33 cellular contexts compared by ENCODE assay signal in genomic region chr7:105321754-105322455, GRCh38.
"Had no signal": no experiment of that assay in that cellular context is flagged by ENCODE, and none has a peak within 500 bp of the region (broad histone marks: within the 10 kb centered on the region; RNA-seq: fewer than 3 reads in every experiment).

No MANE protein-coding gene starts in this region.

- H3K27me3 ChIP-seq: brain microvascular endothelial cell, esophagus squamous epithelium, gastroesophageal sphincter, heart right ventricle had no signal

- H3K27ac Mint-ChIP-seq: activated B cell treated with CpG ODN at 0.5 μM for 24 hours; activated CD8-positive, alpha-beta T cell treated with anti-CD3 and anti-CD28 coated beads for 36 hours; activated naive CD4-positive, alpha-beta T cell treated with anti-CD3 and anti-CD28 coated beads, Interleukin-2, amount 10 ng/mL, durations not matched to agents 7 days and 5 days; activated T-helper 1 cell treated with anti-CD3 and anti-CD28 coated beads, Interleukin-12 subunit alpha, Interleukin-12 subunit beta, Interleukin-2, Interleukin-4 antibody, amounts not matched to agents 30 ng/mL and 10 ng/mL and 1 ng/mL, durations not matched to agents 14 hours and 24 hours and 36 hours; T-cell; T-helper 1 cell treated with Interleukin-12 subunit alpha and Interleukin-12 subunit beta and Interleukin-4 antibody, amounts not matched to agents 30 μg/mL and 1 μg/mL, for 36 hours; T-helper 2 cell treated with Interferon-gamma antibody and Interleukin-4, amounts not matched to agents 5 μg/mL and 100 μg/mL, for 36 hours had no signal

- H3K27me3 Mint-ChIP-seq: activated B cell treated with CpG ODN at 0.5 μM for 24 hours; activated CD8-positive, alpha-beta T cell treated with anti-CD3 and anti-CD28 coated beads for 36 hours; activated naive CD4-positive, alpha-beta T cell treated with anti-CD3 and anti-CD28 coated beads, Interleukin-2, amount 10 ng/mL, durations not matched to agents 7 days and 5 days; activated naive CD8-positive, alpha-beta T cell; central memory CD8-positive, alpha-beta T cell; effector memory CD8-positive, alpha-beta T cell; T-cell had no signal

- H3K4me3 Mint-ChIP-seq: activated B cell treated with CpG ODN at 0.5 μM for 24 hours; activated CD8-positive, alpha-beta T cell treated with anti-CD3 and anti-CD28 coated beads for 36 hours; activated naive CD4-positive, alpha-beta T cell treated with anti-CD3 and anti-CD28 coated beads, Interleukin-2, amount 10 ng/mL, durations not matched to agents 7 days and 5 days; activated T-helper 1 cell treated with anti-CD3 and anti-CD28 coated beads, Interleukin-12 subunit alpha, Interleukin-12 subunit beta, Interleukin-2, Interleukin-4 antibody, amounts not matched to agents 30 ng/mL and 10 ng/mL and 1 ng/mL, durations not matched to agents 14 hours and 24 hours and 36 hours; central memory CD8-positive, alpha-beta T cell; effector memory CD8-positive, alpha-beta T cell; T-cell; T-helper 1 cell treated with Interleukin-12 subunit alpha and Interleukin-12 subunit beta and Interleukin-4 antibody, amounts not matched to agents 30 μg/mL and 1 μg/mL, for 36 hours; T-helper 2 cell treated with Interferon-gamma antibody and Interleukin-4, amounts not matched to agents 5 μg/mL and 100 μg/mL, for 36 hours had no signal

- H3K4me3 ChIP-seq: esophagus squamous epithelium, gastroesophageal sphincter, heart right ventricle had no signal

- H3K27ac ChIP-seq: brain microvascular endothelial cell, epithelial cell of prostate, esophagus squamous epithelium, gastroesophageal sphincter, heart right ventricle, WERI-Rb-1 had no signal

- ATAC-seq: activated CD4-positive, CD25-positive, alpha-beta regulatory T cell treated with anti-CD3 and anti-CD28 coated beads, Interleukin-2, amount 50 U/mL, for 24 hours; activated CD8-positive, alpha-beta T cell treated with anti-CD3 and anti-CD28 coated beads for 36 hours; effector memory CD8-positive, alpha-beta T cell; gastroesophageal sphincter; heart right ventricle; T-cell had no signal

- FAIRE-seq: astrocyte, bronchial epithelial cell had no signal

- H3K9me3 Mint-ChIP-seq: activated B cell treated with CpG ODN at 0.5 μM for 24 hours; activated CD8-positive, alpha-beta T cell treated with anti-CD3 and anti-CD28 coated beads for 36 hours; activated T-helper 1 cell treated with anti-CD3 and anti-CD28 coated beads, Interleukin-12 subunit alpha, Interleukin-12 subunit beta, Interleukin-2, Interleukin-4 antibody, amounts not matched to agents 30 ng/mL and 10 ng/mL and 1 ng/mL, durations not matched to agents 14 hours and 24 hours and 36 hours; central memory CD8-positive, alpha-beta T cell; effector memory CD8-positive, alpha-beta T cell; T-cell; T-helper 1 cell treated with Interleukin-12 subunit alpha and Interleukin-12 subunit beta and Interleukin-4 antibody, amounts not matched to agents 30 μg/mL and 1 μg/mL, for 36 hours; T-helper 2 cell treated with Interferon-gamma antibody and Interleukin-4, amounts not matched to agents 5 μg/mL and 100 μg/mL, for 36 hours had no signal

- DNase-seq: activated B cell treated with CpG ODN at 0.5 μM for 24 hours; activated CD4-positive, alpha-beta T cell treated with anti-CD3 and anti-CD28 coated beads for 48 hours; activated CD4-positive, alpha-beta T cell treated with anti-CD3 and anti-CD28 coated beads, Interleukin-2, amount 50 U/mL, for 1 hour; activated CD4-positive, alpha-beta T cell treated with anti-CD3 and anti-CD28 coated beads, Interleukin-2, amount 50 U/mL, for 48 hours; activated CD8-positive, alpha-beta memory T cell treated with anti-CD3 and anti-CD28 coated beads for 24 hours; activated CD8-positive, alpha-beta T cell treated with anti-CD3 and anti-CD28 coated beads for 36 hours; activated gamma-delta T cell; activated naive CD4-positive, alpha-beta T cell; activated naive CD4-positive, alpha-beta T cell treated with anti-CD3 and anti-CD28 coated beads, Interleukin-2, amount 10 ng/mL, durations not matched to agents 7 days and 5 days; activated T-cell treated with anti-CD3 and anti-CD28 coated beads, Interleukin-2, amount 50 U/mL, for 48 hours; amniotic stem cell; anterior cingulate cortex; brain microvascular endothelial cell; cortex of kidney; dermis blood vessel endothelial cell; effector CD4-positive, alpha-beta T cell; effector memory CD8-positive, alpha-beta T cell; esophagus squamous epithelium; foreskin melanocyte; heart right ventricle; T-cell; T1000; WERI-Rb-1 had no signal

- H3K9me3 ChIP-seq: esophagus squamous epithelium, gastroesophageal sphincter, heart right ventricle had no signal

- H3K36me3 ChIP-seq: brain microvascular endothelial cell, esophagus squamous epithelium, gastroesophageal sphincter, heart right ventricle, WERI-Rb-1 had no signal
